In the genomic region with DNA sequence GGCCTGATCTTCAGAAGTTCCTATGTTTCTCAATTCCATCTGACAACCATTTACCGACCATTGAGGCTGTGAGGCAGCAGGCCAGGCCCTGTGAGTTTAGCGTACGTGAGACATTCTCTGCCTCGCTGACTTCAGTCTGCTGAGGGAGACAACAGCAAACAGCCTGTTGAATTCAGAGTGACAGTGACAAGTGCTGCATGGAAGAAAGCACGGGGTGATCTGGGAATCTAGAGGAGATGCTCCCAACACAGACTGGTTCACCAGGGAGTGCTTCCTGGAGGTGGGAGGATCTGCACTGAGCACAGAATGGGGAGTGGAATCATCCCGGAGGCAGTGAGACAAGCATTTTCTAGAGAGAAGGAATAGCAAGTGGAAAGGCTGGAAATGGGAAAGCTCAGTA, we compare ENCODE assay signal across 16 cellular contexts.
"Had no signal": no experiment of that assay in that cellular context is flagged by ENCODE, and none has a peak within 500 bp of the region (broad histone marks: within the 10 kb centered on the region; RNA-seq: fewer than 3 reads in every experiment).

No MANE protein-coding gene starts in this region.

- H3K9me3 ChIP-seq: esophagus muscularis mucosa, gastrocnemius medialis, pancreas, prostate gland, tibial artery, upper lobe of left lung, vagina had no signal

- H3K27me3 ChIP-seq: esophagus muscularis mucosa, gastrocnemius medialis, pancreas, tibial artery, upper lobe of left lung, vagina had no signal

- H3K27ac ChIP-seq: epithelial cell of prostate, esophagus muscularis mucosa, pancreas, prostate gland, tibial artery, upper lobe of left lung, vagina had no signal

- ATAC-seq: effector memory CD8-positive, alpha-beta T cell; gastrocnemius medialis; left colon; natural killer cell; pancreas; sciatic nerve; stimulated activated memory B cell treated with anti-CD40 and anti-IgM and Interleukin-4, amounts not matched to agents 10 μg/mL and 1 μg/mL and 100 μg/mL, for 72 hours had no signal

- DNase-seq: effector memory CD8-positive, alpha-beta T cell; gastrocnemius medialis; kidney; left colon; natural killer cell; stimulated activated CD4-positive, alpha-beta T cell treated with anti-CD3 and anti-CD28 coated beads, Interleukin-4, amount 100 ng/mL, for 24 hours; tibial artery; upper lobe of left lung had no signal

- H3K4me1 ChIP-seq: pancreas, prostate gland, tibial artery had no signal

- H3K4me3 ChIP-seq: esophagus muscularis mucosa, gastrocnemius medialis, pancreas, prostate gland, smooth muscle cell, tibial artery, upper lobe of left lung, vagina had no signal
